2 cellular contexts compared by ENCODE assay signal in genomic region chr18:310042-310441, GRCh38.
TF ChIP-seq lines count a peak whose summit lies in the region.

No MANE protein-coding gene starts in this region.

TF ChIP-seq in A549, 52 proteins besides CTCF, POLR2A, EP300 and RAD21:
- TF ChIP-seq MAFK (IDR thresholded peaks at IDR 0.05; ENCODE audit: partially characterized antibody) (peak; percentile 79), ESRRA (IDR thresholded peaks at IDR 0.05; ENCODE audit: borderline replicate concordance, low read length) (no peak)

TF ChIP-seq in IMR-90, 13 proteins besides CTCF, POLR2A, EP300 and RAD21:
- TF ChIP-seq MAFK (IDR thresholded peaks at IDR 0.05; ENCODE audit: low read depth, low read length) (peak; percentile 83), RCOR1 (IDR thresholded peaks at IDR 0.05; ENCODE audit: insufficient replicate concordance, low read length) (no peak)
